Comparison of ENCODE assay signal across 2 cellular contexts in genomic region chr3:84962460-84962859, GRCh38.
TF ChIP-seq lines count a peak whose summit lies in the region.

No MANE protein-coding gene starts in this region.

TF ChIP-seq in HepG2, 621 proteins besides CTCF, POLR2A, EP300 and RAD21:
- TF ChIP-seq MAFK (conservative IDR thresholded peaks at IDR 0.05 in 1 of 2, IDR thresholded peaks at IDR 0.05 in 1 of 2; ENCODE audit: low read length in 2 of 2) (peak in 1 of 2 experiments; percentile 55; a peak in 2 of 4 replicates), MAFF (IDR thresholded peaks at IDR 0.05; ENCODE audit: low read depth, low read length) (peak; percentile 47; the same call in 1 of the 2 replicates), ZNF253 (CRISPR knock-in tag; IDR thresholded peaks at IDR 0.05; ENCODE audit: borderline replicate concordance) (no peak)

TF ChIP-seq in H1, 55 proteins besides CTCF, POLR2A, EP300 and RAD21:
- TF ChIP-seq E2F6 (IDR thresholded peaks at IDR 0.05): no peak
- no peak for TF ChIP-seq USF2 (IDR thresholded peaks at IDR 0.05; ENCODE audit: low read length)
- no peak for TF ChIP-seq EGR1 (IDR thresholded peaks at IDR 0.05; ENCODE audit: borderline replicate concordance, low read depth, low read length)
- no peak for TF ChIP-seq SRF (IDR thresholded peaks at IDR 0.05; ENCODE audit: low read depth, low read length)
- no peak for TF ChIP-seq CBX8 (IDR thresholded peaks at IDR 0.05; ENCODE audit: borderline replicate concordance, low read depth, low read length)
- TF ChIP-seq CHD7 (IDR thresholded peaks at IDR 0.05; ENCODE audit: insufficient replicate concordance, low read length): no peak
- no peak for TF ChIP-seq RXRA (IDR thresholded peaks at IDR 0.05; ENCODE audit: insufficient read depth, low read depth, low read length)
- TF ChIP-seq CEBPB (IDR thresholded peaks at IDR 0.05; ENCODE audit: low read depth, low read length): no peak
- TF ChIP-seq SP1 (IDR thresholded peaks at IDR 0.05; ENCODE audit: low read depth, low read length): no peak
- no peak for TF ChIP-seq CHD1 (IDR thresholded peaks at IDR 0.05; ENCODE audit: low read depth, low read length)
- TF ChIP-seq ASH2L (IDR thresholded peaks at IDR 0.05; ENCODE audit: low read length): no peak
- TF ChIP-seq HDAC6 (IDR thresholded peaks at IDR 0.05; ENCODE audit: low read depth, low read length): no peak
- no peak for TF ChIP-seq POU5F1 (IDR thresholded peaks at IDR 0.05; ENCODE audit: low read depth, low read length)
- no peak for TF ChIP-seq NRF1 (IDR thresholded peaks at IDR 0.05; ENCODE audit: low read depth, low read length)
- no peak for TF ChIP-seq PHF8 (conservative IDR thresholded peaks at IDR 0.05; ENCODE audit: low read depth, low read length)
- TF ChIP-seq TEAD4 (IDR thresholded peaks at IDR 0.05; ENCODE audit: low read depth, low read length): no peak
TF ChIP-seq in H1: peak in this region for 0.
